In genomic region chr9:107759823-107760166, GRCh38 we compare ENCODE assay signal across 21 cellular contexts.
"Had no signal": no experiment of that assay in that cellular context is flagged by ENCODE, and none has a peak within 500 bp of the region (broad histone marks: within the 10 kb centered on the region; RNA-seq: fewer than 3 reads in every experiment).

No MANE protein-coding gene starts in this region.

- H3K27ac Mint-ChIP-seq: activated CD4-positive, alpha-beta T cell treated with anti-CD3 and anti-CD28 coated beads, Interleukin-2, amount 10 ng/mL, durations not matched to agents 7 days and 5 days; activated CD8-positive, alpha-beta memory T cell treated with anti-CD3 and anti-CD28 coated beads, Interleukin-2, amount 10 ng/mL, durations not matched to agents 7 days and 5 days; activated CD8-positive, alpha-beta T cell treated with anti-CD3 and anti-CD28 coated beads for 36 hours; activated naive CD4-positive, alpha-beta T cell treated with anti-CD3 and anti-CD28 coated beads, Interleukin-2, amount 10 ng/mL, durations not matched to agents 7 days and 5 days; endodermal cell had no signal

- H3K4me1 Mint-ChIP-seq: activated CD4-positive, alpha-beta T cell treated with anti-CD3 and anti-CD28 coated beads, Interleukin-2, amount 10 ng/mL, durations not matched to agents 7 days and 5 days; activated CD8-positive, alpha-beta memory T cell treated with anti-CD3 and anti-CD28 coated beads, Interleukin-2, amount 10 ng/mL, durations not matched to agents 7 days and 5 days; activated naive CD4-positive, alpha-beta T cell treated with anti-CD3 and anti-CD28 coated beads, Interleukin-2, amount 10 ng/mL, durations not matched to agents 7 days and 5 days; endodermal cell; naive thymus-derived CD4-positive, alpha-beta T cell; neural crest cell had no signal

- H3K36me3 Mint-ChIP-seq: activated CD8-positive, alpha-beta memory T cell treated with anti-CD3 and anti-CD28 coated beads, Interleukin-2, amount 10 ng/mL, durations not matched to agents 7 days and 5 days; activated naive CD4-positive, alpha-beta T cell treated with anti-CD3 and anti-CD28 coated beads, Interleukin-2, amount 10 ng/mL, durations not matched to agents 7 days and 5 days; naive thymus-derived CD4-positive, alpha-beta T cell had no signal

- H3K4me3 Mint-ChIP-seq: activated CD4-positive, alpha-beta T cell treated with anti-CD3 and anti-CD28 coated beads, Interleukin-2, amount 10 ng/mL, durations not matched to agents 7 days and 5 days; activated CD8-positive, alpha-beta memory T cell treated with anti-CD3 and anti-CD28 coated beads, Interleukin-2, amount 10 ng/mL, durations not matched to agents 7 days and 5 days; activated CD8-positive, alpha-beta T cell treated with anti-CD3 and anti-CD28 coated beads for 36 hours; activated naive CD4-positive, alpha-beta T cell treated with anti-CD3 and anti-CD28 coated beads, Interleukin-2, amount 10 ng/mL, durations not matched to agents 7 days and 5 days; endodermal cell; neural crest cell had no signal

- H3K9me3 ChIP-seq: esophagus squamous epithelium, tibial artery had no signal

- H3K27ac ChIP-seq: tibial artery, VCaP had no signal

- ATAC-seq: activated CD4-positive, CD25-positive, alpha-beta regulatory T cell treated with anti-CD3 and anti-CD28 coated beads, Interleukin-2, amount 50 U/mL, for 24 hours; activated CD8-positive, alpha-beta memory T cell treated with anti-CD3 and anti-CD28 coated beads, Interleukin-2, amount 10 ng/mL, durations not matched to agents 7 days and 5 days; activated CD8-positive, alpha-beta T cell treated with anti-CD3 and anti-CD28 coated beads for 36 hours; stimulated activated naive CD8-positive, alpha-beta T cell treated with anti-CD3 and anti-CD28 coated beads, Interleukin-15, Interleukin-2, amounts not matched to agents 100 U/mL and 50 U/mL, for 24 hours had no signal

- H3K27me3 Mint-ChIP-seq: activated CD4-positive, alpha-beta T cell treated with anti-CD3 and anti-CD28 coated beads, Interleukin-2, amount 10 ng/mL, durations not matched to agents 7 days and 5 days; activated CD8-positive, alpha-beta memory T cell treated with anti-CD3 and anti-CD28 coated beads, Interleukin-2, amount 10 ng/mL, durations not matched to agents 7 days and 5 days; activated CD8-positive, alpha-beta T cell treated with anti-CD3 and anti-CD28 coated beads for 36 hours; activated naive CD4-positive, alpha-beta T cell treated with anti-CD3 and anti-CD28 coated beads, Interleukin-2, amount 10 ng/mL, durations not matched to agents 7 days and 5 days had no signal

- DNase-seq: activated CD4-positive, alpha-beta T cell treated with anti-CD3 and anti-CD28 coated beads, Interleukin-2, amount 10 ng/mL, durations not matched to agents 7 days and 5 days; activated CD8-positive, alpha-beta memory T cell treated with anti-CD3 and anti-CD28 coated beads, Interleukin-2, amount 10 ng/mL, durations not matched to agents 7 days and 5 days; activated CD8-positive, alpha-beta T cell treated with anti-CD3 and anti-CD28 coated beads for 36 hours; activated effector memory CD4-positive, alpha-beta T cell treated with anti-CD3 and anti-CD28 coated beads, Interleukin-2, amount 50 U/mL, for 16 hours; activated naive CD4-positive, alpha-beta T cell treated with anti-CD3 and anti-CD28 coated beads, Interleukin-2, amount 10 ng/mL, durations not matched to agents 7 days and 5 days; activated T-cell treated with anti-CD3 and anti-CD28 coated beads for 4 hours; cerebellar nuclear complex; endodermal cell; esophagus squamous epithelium; heart left ventricle; naive thymus-derived CD4-positive, alpha-beta T cell; retina; stimulated activated CD4-positive, alpha-beta T cell treated with anti-CD3 and anti-CD28 coated beads, Interleukin-4, amount 100 ng/mL, for 1 hour; stimulated activated naive CD8-positive, alpha-beta T cell treated with anti-CD3 and anti-CD28 coated beads, Interleukin-15, Interleukin-2, amounts not matched to agents 100 U/mL and 50 U/mL, for 24 hours; T-helper 2 cell; tibial artery had no signal

- H3K36me3 ChIP-seq: esophagus squamous epithelium, heart left ventricle, tibial artery had no signal

- H3K27me3 ChIP-seq: esophagus squamous epithelium, heart left ventricle, tibial artery had no signal

- H3K4me3 ChIP-seq: coronary artery, esophagus squamous epithelium, heart left ventricle, lung, tibial artery had no signal
